In the genomic region with DNA sequence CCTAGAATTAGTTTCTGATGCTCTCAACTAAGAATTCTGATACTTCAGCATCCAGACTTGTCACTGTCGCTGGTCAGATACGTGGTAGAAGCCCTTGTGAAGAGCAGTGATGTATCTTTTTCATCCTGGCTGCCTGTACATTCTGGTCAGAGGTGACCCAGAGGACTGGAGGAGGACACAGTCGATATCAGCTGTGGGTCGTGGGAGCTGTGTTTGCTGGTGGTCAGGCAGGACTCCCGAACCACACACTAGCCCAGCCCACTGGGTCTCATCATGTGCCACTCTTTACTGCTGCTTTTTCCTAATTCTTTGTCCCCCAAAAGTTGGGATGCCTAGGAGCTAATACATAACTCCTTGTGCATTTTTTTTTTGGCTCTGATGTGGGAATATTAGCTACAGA, we compare ENCODE assay signal across 16 cellular contexts. TPM values are rescaled to one million over a fixed set of nuclear protein-coding genes. Genes with fewer than 3 reads are reported as not detected.
A peak's percentile ranks its signal among the peaks of the same experiment; 100 is the strongest.
DNase-seq lines count a peak whose midpoint lies in the region; ATAC-seq, FAIRE-seq and TF ChIP-seq lines count a peak whose summit lies in the region.
"Had no signal": no experiment of that assay in that cellular context is flagged by ENCODE, and none has a peak within 500 bp of the region (broad histone marks: within the 10 kb centered on the region; RNA-seq: fewer than 3 reads in every experiment).

No MANE protein-coding gene starts in this region.

- H3K4me2 ChIP-seq in H1 (ENCODE audit: insufficient read depth in 1 of 2, low read depth in 2 of 2, low read length in 2 of 2) = no peak overlapping the region
- no peak overlapping the region for H3K4me2 ChIP-seq in mesenchymal stem cell (ENCODE audit: low read length, poor library complexity, severe bottlenecking)
- no peak overlapping the region for H3K4me2 ChIP-seq in parathyroid adenoma (ENCODE audit: low read length)

- TF ChIP-seq RAD21 in H1 (IDR thresholded peaks at IDR 0.05 in 1 of 2, conservative IDR thresholded peaks at IDR 0.05 in 1 of 2; ENCODE audit: low read depth in 2 of 2, low read length in 2 of 2) = no peak

- H2BK12ac ChIP-seq in H1 (ENCODE audit: low read depth, low read length) (no peak overlapping the region), mesenchymal stem cell (ENCODE audit: low read length in 2 of 2) (peak overlapping the region in 1 of 2 experiments; percentile 38)

- H3K27ac ChIP-seq in H1 (ENCODE audit: low read depth, low read length) = no peak overlapping the region
- no peak overlapping the region for H3K27ac ChIP-seq in mesenchymal stem cell (ENCODE audit: low read length, poor library complexity, severe bottlenecking)
- peak overlapping the region; percentile 42 for H3K27ac ChIP-seq in parathyroid adenoma
- no peak overlapping the region for H3K27ac ChIP-seq in stomach

- ATAC-seq in stimulated activated naive B cell treated with anti-CD40 and anti-IgM and Interleukin-4, amounts not matched to agents 10 μg/mL and 1 μg/mL and 100 μg/mL, for 72 hours (replicated peaks) = no peak
- ATAC-seq: HepG2 had no signal

- H3K9ac ChIP-seq in H1 (replicated peaks in 1 of 4; ENCODE audit: extremely low read depth in 1 of 4, low read depth in 3 of 4, low read length in 3 of 4) = no peak overlapping the region; a peak in 1 of 7 replicates
- H3K9ac ChIP-seq in mesenchymal stem cell (ENCODE audit: low read length) = no peak overlapping the region
- no peak overlapping the region for H3K9ac ChIP-seq in parathyroid adenoma

- H3K79me1 ChIP-seq in H1 (ENCODE audit: low read depth, low read length) (peaks cover 8% of the 10 kb centered on the region; the same call in 1 of the 2 replicates), mesenchymal stem cell (replicated peaks; ENCODE audit: low read length, poor library complexity, severe bottlenecking) (peaks cover 19% of the 10 kb centered on the region)

- no peak overlapping the region for H4K5ac ChIP-seq in H1 (ENCODE audit: insufficient read length, low read depth, low read length)

- peaks cover 5% of the 10 kb centered on the region; the same call in 1 of the 2 replicates for H3K23me2 ChIP-seq in H1 (ENCODE audit: low read depth, low read length)

- no peak for TF ChIP-seq POLR2A in H1 (IDR thresholded peaks at IDR 0.05; ENCODE audit: control extremely low read depth in 1 of 2, low read depth in 2 of 2, low read length in 2 of 2)
- TF ChIP-seq POLR2A in stomach (IDR thresholded peaks at IDR 0.05) = no peak

- 91% methylated on average over 5 of the region's 5 CpGs; no CpG with 5 or more reads in 1 of the 2 experiments for WGBS in H1 (ENCODE audit: extremely low coverage in 1 of 2, insufficient coverage in 1 of 2, insufficient read length in 1 of 2, insufficient replicate concordance in 2 of 2, low coverage in 1 of 2, low lambda C conversion rate in 2 of 2, missing lambda C conversion rate in 1 of 2), 2 experiments
- WGBS in mesenchymal stem cell = 100% methylated on average over 4 of the region's 5 CpGs
- WGBS in stomach, 5 donors = 69 to 80% (median 73%) methylated on average over 5 of the region's 5 CpGs

- H3K27ac Mint-ChIP-seq in stimulated activated naive B cell treated with anti-CD40 and anti-IgM and Interleukin-4, amounts not matched to agents 10 μg/mL and 1 μg/mL and 100 μg/mL, for 72 hours = no peak overlapping the region
- H3K27ac Mint-ChIP-seq: CD4-positive, CD25-positive, alpha-beta regulatory T cell; CD8-positive, alpha-beta memory T cell; IgD-negative memory B cell had no signal

- no peak overlapping the region for H4K8ac ChIP-seq in H1 (ENCODE audit: extremely low read depth, insufficient read depth, low read length)
- H4K8ac ChIP-seq in mesenchymal stem cell (ENCODE audit: low read length) = peak overlapping the region; percentile 23

- TF ChIP-seq EP300 in H1 (IDR thresholded peaks at IDR 0.05; ENCODE audit: borderline replicate concordance in 1 of 2, low read depth in 2 of 2, low read length in 2 of 2) (no peak), stomach (IDR thresholded peaks at IDR 0.05) (no peak)

- H3K14ac ChIP-seq in H1 (ENCODE audit: insufficient read length) = no peak overlapping the region
- H3K14ac ChIP-seq in mesenchymal stem cell (ENCODE audit: low read length in 2 of 2) = peak overlapping the region in 1 of 2 experiments; percentile 18

- H3K4ac ChIP-seq in H1 (replicated peaks; ENCODE audit: insufficient read length, low read depth, low read length) (no peak overlapping the region), mesenchymal stem cell (ENCODE audit: low read depth in 1 of 2, low read length in 2 of 2) (no peak overlapping the region)

- POLR2A ChIA-PET in H1 (lab: Charles Lee; ENCODE audit: partially characterized antibody) = no interaction called here

- no peak for FAIRE-seq in H1 (lab: Jason Lieb, UNC)
- FAIRE-seq: D721Med, HepG2 had no signal

- H2BK20ac ChIP-seq in H1 (ENCODE audit: low read length) = no peak overlapping the region

- H2BK15ac ChIP-seq in H1 (ENCODE audit: low read length) = no peak overlapping the region
- H2BK15ac ChIP-seq in mesenchymal stem cell (ENCODE audit: low read depth, poor library complexity, severe bottlenecking) = no peak overlapping the region

- peaks cover 0 to 4% of the 10 kb centered on the region in 2 donors for H3K36me3 Mint-ChIP-seq in stimulated activated naive B cell treated with anti-CD40 and anti-IgM and Interleukin-4, amounts not matched to agents 10 μg/mL and 1 μg/mL and 100 μg/mL, for 72 hours
- H3K36me3 Mint-ChIP-seq: CD4-positive, CD25-positive, alpha-beta regulatory T cell had no signal

- H3K36me3 ChIP-seq in H1 (ENCODE audit: control insufficient read depth in 2 of 4, insufficient read depth in 4 of 4, low read length in 3 of 4) (no peaks in the 10 kb centered on the region), mesenchymal stem cell (ENCODE audit: control insufficient read depth in 1 of 2, insufficient read depth in 2 of 2, low read depth in 1 of 2, low read length in 2 of 2) (peaks cover 3 to 11% of the 10 kb centered on the region in 2 experiments), parathyroid adenoma (ENCODE audit: control insufficient read depth, insufficient read depth, low read length) (no peaks in the 10 kb centered on the region), stomach (peaks cover 0 to 14% (median 13%) of the 10 kb centered on the region in 4 donors)
- H3K36me3 ChIP-seq: HAP-1 had no signal

- H2AFZ ChIP-seq in H1 (ENCODE audit: low read length) = no peak overlapping the region
- no peak overlapping the region for H2AFZ ChIP-seq in mesenchymal stem cell (ENCODE audit: low read depth, low read length)
- no peak overlapping the region for H2AFZ ChIP-seq in parathyroid adenoma

- DNase-seq in H1 (ENCODE audit: low read depth in 1 of 2, low spot score in 2 of 2) (no peak), mesenchymal stem cell (no peak), head of caudate nucleus (no peak), stomach (no peak)
- DNase-seq in stimulated activated naive B cell treated with anti-CD40 and anti-IgM and Interleukin-4, amounts not matched to agents 10 μg/mL and 1 μg/mL and 100 μg/mL, for 72 hours = no peak
- DNase-seq: BE2C; C1 segment of cervical spinal cord; CD4-positive, CD25-positive, alpha-beta regulatory T cell; CD8-positive, alpha-beta memory T cell; COR-L47; GDM1 had no signal

- CTCF ChIA-PET in H1 (lab: Charles Lee; ENCODE audit: partially characterized antibody) = no interaction called here

- no peaks in the 10 kb centered on the region for H3K27me3 Mint-ChIP-seq in stimulated activated naive B cell treated with anti-CD40 and anti-IgM and Interleukin-4, amounts not matched to agents 10 μg/mL and 1 μg/mL and 100 μg/mL, for 72 hours
- H3K27me3 Mint-ChIP-seq: CD4-positive, CD25-positive, alpha-beta regulatory T cell; CD8-positive, alpha-beta memory T cell; IgD-negative memory B cell had no signal

- H2BK120ac ChIP-seq in H1 (replicated peaks; ENCODE audit: low read depth, low read length) (no peak overlapping the region), mesenchymal stem cell (ENCODE audit: low read depth, low read length) (no peak overlapping the region)

- H3K4me3 ChIP-seq in H1 (ENCODE audit: extremely low read depth in 1 of 4, insufficient read depth in 2 of 4, low read depth in 3 of 4, low read length in 4 of 4) = no peak overlapping the region
- no peak overlapping the region for H3K4me3 ChIP-seq in mesenchymal stem cell (ENCODE audit: insufficient read depth in 1 of 2, low read depth in 1 of 2, low read length in 2 of 2)
- no peak overlapping the region for H3K4me3 ChIP-seq in parathyroid adenoma (ENCODE audit: low read depth, low read length)
- no peak overlapping the region for H3K4me3 ChIP-seq in stomach
- H3K4me3 ChIP-seq: HAP-1 had no signal

- no peak for TF ChIP-seq CTCF in H1 (IDR thresholded peaks at IDR 0.05; ENCODE audit: control extremely low read depth in 1 of 3, insufficient read depth in 1 of 3, low read depth in 1 of 3, low read length in 3 of 3)
- no peak for TF ChIP-seq CTCF in parathyroid adenoma (IDR thresholded peaks at IDR 0.05)
- TF ChIP-seq CTCF in stomach (IDR thresholded peaks at IDR 0.05) = no peak

- H3K27me3 ChIP-seq in H1 (replicated peaks in 1 of 4; ENCODE audit: control insufficient read depth in 3 of 4, extremely low read depth in 1 of 4, insufficient read depth in 3 of 4, low read length in 3 of 4) (no peaks in the 10 kb centered on the region), mesenchymal stem cell (ENCODE audit: control insufficient read depth in 1 of 2, insufficient read depth in 1 of 2, low read length in 2 of 2) (no peaks in the 10 kb centered on the region), parathyroid adenoma (ENCODE audit: control insufficient read depth, insufficient read depth, low read length) (no peaks in the 10 kb centered on the region), stomach (no peaks in the 10 kb centered on the region)
- H3K27me3 ChIP-seq: BE2C had no signal

- H3K4me1 Mint-ChIP-seq in stimulated activated naive B cell treated with anti-CD40 and anti-IgM and Interleukin-4, amounts not matched to agents 10 μg/mL and 1 μg/mL and 100 μg/mL, for 72 hours = peaks cover 18 to 45% of the 10 kb centered on the region in 2 donors

- H3K9me3 Mint-ChIP-seq in stimulated activated naive B cell treated with anti-CD40 and anti-IgM and Interleukin-4, amounts not matched to agents 10 μg/mL and 1 μg/mL and 100 μg/mL, for 72 hours = peaks cover 0 to 2% of the 10 kb centered on the region in 2 donors
- H3K9me3 Mint-ChIP-seq: CD4-positive, CD25-positive, alpha-beta regulatory T cell; CD8-positive, alpha-beta memory T cell; IgD-negative memory B cell had no signal

- H3K18ac ChIP-seq in H1 (ENCODE audit: extremely low read depth, low read length) = no peak overlapping the region
- no peak overlapping the region for H3K18ac ChIP-seq in mesenchymal stem cell (ENCODE audit: low read depth in 1 of 2, low read length in 2 of 2)

- H3K9me3 ChIP-seq in H1 (ENCODE audit: insufficient read depth in 2 of 2, low read depth in 1 of 2, low read length in 1 of 2) (no peaks in the 10 kb centered on the region), mesenchymal stem cell (ENCODE audit: control insufficient read depth, low read length) (no peaks in the 10 kb centered on the region), parathyroid adenoma (ENCODE audit: control insufficient read depth, low read length) (no peaks in the 10 kb centered on the region), stomach (no peaks in the 10 kb centered on the region)
- H3K9me3 ChIP-seq: BE2C, HAP-1 had no signal

- H2BK5ac ChIP-seq in H1 (ENCODE audit: low read depth, low read length) (no peak overlapping the region), mesenchymal stem cell (ENCODE audit: low read depth, low read length, poor library complexity, severe bottlenecking) (no peak overlapping the region)

- no peak overlapping the region for H3K4me3 Mint-ChIP-seq in stimulated activated naive B cell treated with anti-CD40 and anti-IgM and Interleukin-4, amounts not matched to agents 10 μg/mL and 1 μg/mL and 100 μg/mL, for 72 hours
- H3K4me3 Mint-ChIP-seq: CD8-positive, alpha-beta memory T cell had no signal

- intact Hi-C loops in head of caudate nucleus (cut with DNase I) (loop anchor here (5.0 kb wide), 1 partner anchor 188 kb away; a partner anchor contains a TSS), stomach (cut with DNase I; ENCODE audit: low total_unique reads) (no loop called here)

- H2AK5ac ChIP-seq in H1 (ENCODE audit: low read depth, low read length) (peak overlapping the region; percentile 77; the same call in 1 of the 2 replicates), mesenchymal stem cell (ENCODE audit: low read length, severe bottlenecking) (no peak overlapping the region)

- H4K91ac ChIP-seq in H1 (replicated peaks; ENCODE audit: insufficient read length, low read length) = no peak overlapping the region
- H4K91ac ChIP-seq in mesenchymal stem cell (ENCODE audit: low read length) = no peak overlapping the region

- peaks cover 0 to 13% of the 10 kb centered on the region in 2 experiments for H4K20me1 ChIP-seq in H1 (replicated peaks in 1 of 2; ENCODE audit: control insufficient read depth in 1 of 2, insufficient read depth in 2 of 2, low read length in 2 of 2)

- H3K56ac ChIP-seq in H1 (replicated peaks; ENCODE audit: insufficient read length, low read depth, low read length) = no peak overlapping the region

- H3K79me2 ChIP-seq in H1 (ENCODE audit: control insufficient read depth in 1 of 2, insufficient read depth in 2 of 2, low read length in 2 of 2) = peaks cover 15 to 100% of the 10 kb centered on the region in 2 experiments
- H3K79me2 ChIP-seq in parathyroid adenoma = peaks cover 20% of the 10 kb centered on the region

- H3K23ac ChIP-seq in H1 (ENCODE audit: insufficient read length) = no peak overlapping the region
- no peak overlapping the region for H3K23ac ChIP-seq in mesenchymal stem cell (ENCODE audit: low read length in 2 of 2)

- H3K4me1 ChIP-seq in H1 (replicated peaks in 1 of 4; ENCODE audit: control insufficient read depth in 3 of 4, insufficient read depth in 4 of 4, low read length in 3 of 4) = peaks cover 9 to 35% (median 27%) of the 10 kb centered on the region in 4 experiments
- peaks cover 12% of the 10 kb centered on the region for H3K4me1 ChIP-seq in mesenchymal stem cell (ENCODE audit: control insufficient read depth, insufficient read depth, low read depth, low read length)
- peaks cover 34% of the 10 kb centered on the region for H3K4me1 ChIP-seq in parathyroid adenoma
- H3K4me1 ChIP-seq in stomach = peaks cover 39 to 90% (median 70%) of the 10 kb centered on the region in 4 donors

RNA-seq across cellular contexts. Expression of a gene that starts 6.5 kb away (rescaled TPM):
- 55.9 and 57.3 TPM in 2 replicates for total RNA-seq in H1 (2021; fragmentation: NEBNext Ultra II Directional; extraction: Animal tissue kit (Norgen Biotek cat#: 25700))
- 19.2 and 22.9 TPM in 2 replicates for polyA plus RNA-seq in H1 (2011; rRNA removed)
- 22.3 TPM for polyA plus RNA-seq in H1 (2011; cell fraction: cytosol; rRNA removed)
- polyA plus RNA-seq in H1 (2011; cell fraction: nucleus; rRNA removed) = 30.0 TPM
- polyA plus RNA-seq in H1 (2012, experiment 1 of 2) = 28.8 to 52.4 TPM (median 44.0 TPM) in 4 replicates
- polyA plus RNA-seq in H1 (2012, experiment 2 of 2) = 1.3 TPM
- 17.3 TPM for polyA plus RNA-seq in H1 (2013, experiment 1 of 2)
- polyA plus RNA-seq in H1 (2013, experiment 2 of 2) = 16.2 TPM
- polyA minus RNA-seq in H1 (2011; rRNA and poly(A)+ RNA removed) = 116 and 135 TPM in 2 replicates
- polyA minus RNA-seq in H1 (2011; cell fraction: cytosol; rRNA and poly(A)+ RNA removed) = 36.2 TPM
- polyA minus RNA-seq in H1 (2011; cell fraction: nucleus; rRNA and poly(A)+ RNA removed) = 114 TPM
- polyA plus RNA-seq in mesenchymal stem cell (2013, experiment 1 of 2) = 20.4 TPM
- 21.4 TPM for polyA plus RNA-seq in mesenchymal stem cell (2013, experiment 2 of 2)
- 10 to 100 TPM in 4 of 5 donors, 1 to 10 TPM in 1; 5.8 to 84.6 (median 51.4) TPM for total RNA-seq in stomach
- 10 to 100 TPM in 2 of 3 donors, 1 to 10 TPM in 1; 9.7 to 13.9 (median 12.7) TPM for polyA plus RNA-seq in stomach
